ENCODE assay signal across 8 cellular contexts in genomic region chr2:69915050-69915945, GRCh38. TPM values are rescaled to one million over a fixed set of nuclear protein-coding genes. Genes with fewer than 3 reads are reported as not detected.
A peak's percentile ranks its signal among the peaks of the same experiment; 100 is the strongest.
DNase-seq lines count a peak whose midpoint lies in the region; ATAC-seq, FAIRE-seq and TF ChIP-seq lines count a peak whose summit lies in the region.

Gene MXD1, plus strand, starts transcription at chr2:69915109. Its CDS starts 222 bp downstream, at chr2:69915331.

- TF ChIP-seq CTCF in A549 (IDR thresholded peaks at IDR 0.05) (no peak), OCI-LY3 (IDR thresholded peaks at IDR 0.05; ENCODE audit: low read depth, low read length) (no peak), HepG2 (CRISPR knock-in tag; IDR thresholded peaks at IDR 0.05) (peak; percentile 6; the same call in 1 of the 2 replicates), GM10248 (IDR thresholded peaks at IDR 0.05; ENCODE audit: control extremely low read depth, extremely low read depth, low read depth, missing control alignments) (no peak)

- H3K9ac ChIP-seq in OCI-LY3 (ENCODE audit: low read length) (peak within 1 kb of the TSS; percentile 84), HepG2 (ENCODE audit: insufficient read depth, low read depth, low read length) (peak within 1 kb of the TSS; percentile 91)

- 3% methylated on average over 36 of the region's 76 CpGs for WGBS in A549 (ENCODE audit: missing lambda C conversion rate)
- under 1% methylated on average over 22 of the region's 76 CpGs for WGBS in HepG2 (ENCODE audit: low lambda C conversion rate)

- intact Hi-C loops in HepG2 (cut with micrococcal nuclease; ENCODE audit: unreplicated experiment): loop anchor here (5.0 kb wide), 2 partner anchors 52 to 277 kb away; partner anchors contain the start of gene C2orf42

- FAIRE-seq in A549 (lab: Jason Lieb, UNC) (no peak), HepG2 (lab: Jason Lieb, UNC) (no peak)

- H3K27me3 ChIP-seq in OCI-LY3 (ENCODE audit: low read depth, low read length) (peaks cover 15% of the 10 kb centered on the region), HepG2 (ENCODE audit: control insufficient read depth in 1 of 2, insufficient read depth in 2 of 2, low read length in 2 of 2) (no peaks in the 10 kb centered on the region)

- H2AFZ ChIP-seq in OCI-LY3 (ENCODE audit: low read depth, low read length) (peak within 1 kb of the TSS; percentile 60; the same call in 1 of the 2 replicates), HepG2 (ENCODE audit: low read length) (no peak within 1 kb of the TSS)

- DNase-seq in A549 (ENCODE audit: low read depth in 1 of 2, low spot score in 1 of 2): no peak
- peak; percentile 31 for DNase-seq in cerebellar cortex (ENCODE audit: low spot score)
- no peak for DNase-seq in HepG2 (ENCODE audit: low spot score)
- DNase-seq in substantia nigra (lab: John Stamatoyannopoulos, UW): peak in 11 of 49 donors; percentile 32 to 72 (median 41)
- no peak for DNase-seq in Kasumi-1 (lab: John Stamatoyannopoulos, UW)
- DNase-seq in GM10248 (ENCODE audit: extremely low spot score): no peak

- CTCF ChIA-PET in A549 (lab: Yijun Ruan, JAX): interaction anchor here (0.8 to 7.2 kb wide), 18 partner anchors 18 to 387 kb away, joined by 3 to 161 read pairs (median 5); no protein-coding TSS in a partner anchor
- CTCF ChIA-PET in HepG2 (lab: Yijun Ruan, JAX; ENCODE audit: low intra/inter-chr PET ratio, low total read pairs): interaction anchor here (0.9 kb wide), 1 partner anchor 156 kb away, joined by 5 read pairs; no protein-coding TSS in a partner anchor
- CTCF ChIA-PET in GM10248 (lab: Yijun Ruan, JAX): interaction anchor here (0.7 to 6.0 kb wide), 22 partner anchors 8 to 387 kb away, joined by 3 to 68 read pairs (median 4); partner anchors contain the start of genes C2orf42, FAM136A and SNRNP27

- TF ChIP-seq POLR2A in A549 (IDR thresholded peaks at IDR 0.05; ENCODE audit: low read length) (peak; percentile 70), GM10847 (IDR thresholded peaks at IDR 0.05; ENCODE audit: extremely low read depth, insufficient read length) (peak; percentile 73), HepG2 (IDR thresholded peaks at IDR 0.05; ENCODE audit: insufficient read depth in 1 of 2, low read depth in 2 of 2, low read length in 2 of 2) (peak; percentile 89 to 95)

- H3K79me2 ChIP-seq in OCI-LY3 (ENCODE audit: low read length): no peaks in the 10 kb centered on the region
- H3K79me2 ChIP-seq in HepG2 (ENCODE audit: insufficient read depth, low read length): peaks cover 18% of the 10 kb centered on the region

- H3K4me2 ChIP-seq in A549 (peak within 1 kb of the TSS; percentile 92), OCI-LY3 (ENCODE audit: low read length) (peak within 1 kb of the TSS; percentile 85), HepG2 (ENCODE audit: low read depth, low read length) (peak within 1 kb of the TSS; percentile 86)

- BruUV-seq in HepG2 (replicated peaks; lab: Mats Ljungman, UMichigan): no TSS peak

- no peak for TF ChIP-seq EP300 in A549 (IDR thresholded peaks at IDR 0.05)
- no peak for TF ChIP-seq EP300 in HepG2 (IDR thresholded peaks at IDR 0.05; ENCODE audit: low read depth in 2 of 2, low read length in 2 of 2)
- no peak for TF ChIP-seq EP300 in HepG2 (CRISPR knock-in tag; IDR thresholded peaks at IDR 0.05; ENCODE audit: borderline replicate concordance)

- POLR2A ChIA-PET in A549 (lab: Yijun Ruan, JAX): interaction anchor here (0.5 to 4.1 kb wide), 43 partner anchors 8 to 478 kb away, joined by 3 to 87 read pairs (median 5); partner anchors contain the start of genes ANXA4, C2orf42, NFU1 and PCBP1
- POLR2A ChIA-PET in HepG2 (lab: Yijun Ruan, JAX): interaction anchor here (0.5 to 6.5 kb wide), 70 partner anchors 9 to 642 kb away, joined by 3 to 282 read pairs (median 5); partner anchors contain the start of genes AAK1, ANXA4, C2orf42 and FAM136A
- POLR2A ChIA-PET in GM10248 (lab: Yijun Ruan, JAX): interaction anchor here (0.5 to 2.5 kb wide), 26 partner anchors 8 to 382 kb away, joined by 3 to 23 read pairs (median 6); partner anchors contain the start of genes C2orf42, PCBP1, PCYOX1 and SNRPG

- peaks cover 4% of the 10 kb centered on the region for H3K36me3 ChIP-seq in OCI-LY3 (replicated peaks; ENCODE audit: low read depth, low read length)
- H3K36me3 ChIP-seq in HepG2 (replicated peaks in 1 of 2; ENCODE audit: control insufficient read depth in 1 of 2, insufficient read depth in 2 of 2, low read length in 2 of 2): peaks cover 0 to 31% of the 10 kb centered on the region in 2 experiments; a peak in 3 of 5 replicates

- H3K27ac ChIP-seq in A549 (peak within 1 kb of the TSS; percentile 86 to 95), OCI-LY3 (ENCODE audit: low read length) (peak within 1 kb of the TSS; percentile 52), HepG2 (ENCODE audit: extremely low read length, insufficient read depth, low read length) (peak within 1 kb of the TSS; percentile 89), substantia nigra (ENCODE audit: low read depth, low read length, poor library complexity, severe bottlenecking) (peak within 1 kb of the TSS; percentile 99)

- H3K4me1 ChIP-seq in A549 (peaks cover 17% of the 10 kb centered on the region; the same call in 2 of the 3 replicates), OCI-LY3 (ENCODE audit: low read length) (peaks cover 11% of the 10 kb centered on the region), HepG2 (ENCODE audit: insufficient read depth, low read length) (peaks cover 37% of the 10 kb centered on the region)

- no peaks in the 10 kb centered on the region for H3K9me3 ChIP-seq in A549
- no peaks in the 10 kb centered on the region for H3K9me3 ChIP-seq in OCI-LY3 (ENCODE audit: insufficient read depth, low read length)
- H3K9me3 ChIP-seq in HepG2 (ENCODE audit: low read length): no peaks in the 10 kb centered on the region

- ATAC-seq in A549 (peak; percentile 2 to 8; a peak in 5 of 6 replicates), HepG2 (peak; percentile 17)

- TF ChIP-seq RAD21 in A549 (conservative IDR thresholded peaks at IDR 0.05 in 1 of 2, IDR thresholded peaks at IDR 0.05 in 1 of 2) (0 out of 5 replicates have a peak, but pooled peaks of 1 of the 2 experiments have one; percentile 27), HepG2 (CRISPR knock-in tag; IDR thresholded peaks at IDR 0.05) (peak; percentile 62; the same call in 1 of the 2 replicates)

- H4K20me1 ChIP-seq in OCI-LY3 (ENCODE audit: insufficient read depth, low read length) (no peaks in the 10 kb centered on the region), HepG2 (ENCODE audit: insufficient read depth, low read length) (no peaks in the 10 kb centered on the region)

- in situ Hi-C loops in HepG2 (cut with HindIII; ENCODE audit: extremely low pct_ligation_motif_present, low pct_unique_long_range_greater_than_20kb): loop anchor here (5.0 kb wide), 1 partner anchor 152 kb away; no protein-coding TSS in a partner anchor

- peak within 1 kb of the TSS; percentile 73 for H3K4me3 ChIP-seq in A549
- H3K4me3 ChIP-seq in OCI-LY3 (ENCODE audit: low read length): peak within 1 kb of the TSS; percentile 95
- H3K4me3 ChIP-seq in HepG2 (replicated peaks in 1 of 3; ENCODE audit: insufficient read depth in 1 of 3, low read depth in 2 of 3, low read length in 3 of 3): peak within 1 kb of the TSS; percentile 86 to 93 (median 93)

TF ChIP-seq in A549, 52 proteins besides CTCF, POLR2A, EP300 and RAD21 (continues in another document):
- TF ChIP-seq EHF (CRISPR knock-in tag; IDR thresholded peaks at IDR 0.05) (no peak), TFCP2L1 (CRISPR knock-in tag; IDR thresholded peaks at IDR 0.05) (peak; percentile 17; the same call in 1 of the 2 replicates), FOSB (CRISPR knock-in tag; IDR thresholded peaks at IDR 0.05) (no peak), SREBF2 (IDR thresholded peaks at IDR 0.05) (no peak)

TF ChIP-seq in HepG2, 621 proteins besides CTCF, POLR2A, EP300 and RAD21 (continues in another document):
- no peak for TF ChIP-seq ZNF879 (CRISPR knock-in tag; IDR thresholded peaks at IDR 0.05)
- no peak for TF ChIP-seq NR1H2 (CRISPR knock-in tag; IDR thresholded peaks at IDR 0.05; ENCODE audit: borderline replicate concordance, low read depth)
- no peak; the same call in none of the 2 replicates for TF ChIP-seq ZNF616 (CRISPR knock-in tag; IDR thresholded peaks at IDR 0.05; ENCODE audit: low read depth)
- TF ChIP-seq ZNF839 (CRISPR knock-in tag; IDR thresholded peaks at IDR 0.05; ENCODE audit: borderline replicate concordance): no peak
- no peak for TF ChIP-seq MLLT10 (CRISPR knock-in tag; IDR thresholded peaks at IDR 0.05)

RNA-seq across cellular contexts. Expression of gene MXD1, which starts in this region (rescaled TPM):
- polyA plus RNA-seq in A549 (2011; rRNA removed) (7.4 and 8.3 TPM in 2 replicates), A549 (2017; fragmentation: RNase III; extraction: RNeasy Plus Mini Kit Qiagen cat#74134 plus additional on column Dnase treatment) (2.0 to 2.5 TPM (median 2.0 TPM) in 3 replicates), HepG2 (2011; rRNA removed) (12.0 and 14.9 TPM in 2 replicates)
- polyA plus RNA-seq in A549 (2012; cell fraction: cytosol; rRNA removed): 1.8 and 1.9 TPM in 2 replicates
- polyA plus RNA-seq in A549 (2012; cell fraction: nucleus; rRNA removed): 2.6 and 4.1 TPM in 2 replicates
- polyA minus RNA-seq in A549 (2011; rRNA and poly(A)+ RNA removed): 4.3 TPM in 2 replicates
- total RNA-seq in HepG2 (2016; rRNA removed; fragmentation: Illumina TruSeq; extraction: Trizol): 6.4 and 7.7 TPM in 2 replicates
- 0.61 and 2.0 TPM in 2 replicates for total RNA-seq in HepG2 (2016; cell fraction: cytosol; rRNA removed; fragmentation: Illumina TruSeq; extraction: Trizol; ENCODE audit: low read depth)
- 6.1 and 7.8 TPM in 2 replicates for total RNA-seq in HepG2 (2016; cell fraction: insoluble cytoplasmic fraction; rRNA removed; fragmentation: Illumina TruSeq; extraction: Trizol)
- total RNA-seq in HepG2 (2016; cell fraction: membrane; rRNA removed; fragmentation: Illumina TruSeq; extraction: Trizol): 3.1 and 3.6 TPM in 2 replicates
- total RNA-seq in HepG2 (2016; cell fraction: nucleus; rRNA removed; fragmentation: Illumina TruSeq; extraction: Trizol): 11.9 and 13.4 TPM in 2 replicates
- polyA plus RNA-seq in HepG2 (2011; cell fraction: cytosol; rRNA removed): 5.2 and 7.3 TPM in 2 replicates
- polyA plus RNA-seq in HepG2 (2011; cell fraction: nucleus; rRNA removed): 15.4 and 18.9 TPM in 2 replicates
- polyA plus RNA-seq in HepG2 (2012): 6.1 and 8.3 TPM in 2 replicates
- polyA plus RNA-seq in HepG2 (2016; cell fraction: cytosol; fragmentation: Illumina TruSeq; extraction: Trizol; ENCODE audit: low read depth): 0.19 and 0.38 TPM in 2 replicates
- 5.4 and 6.9 TPM in 2 replicates for polyA plus RNA-seq in HepG2 (2016; cell fraction: insoluble cytoplasmic fraction; fragmentation: Illumina TruSeq; extraction: Trizol; ENCODE audit: low read depth)
- polyA plus RNA-seq in HepG2 (2016; cell fraction: membrane; fragmentation: Illumina TruSeq; extraction: Trizol; ENCODE audit: low read depth): 1.2 and 1.5 TPM in 2 replicates
- polyA plus RNA-seq in HepG2 (2016; cell fraction: nucleus; fragmentation: Illumina TruSeq; extraction: Trizol; ENCODE audit: insufficient read depth, low read depth): 14.2 and 17.0 TPM in 2 replicates
- 5.8 and 5.9 TPM in 2 replicates for polyA minus RNA-seq in HepG2 (2011; rRNA and poly(A)+ RNA removed; ENCODE audit: low replicate concordance)
- 7.4 and 8.8 TPM in 2 replicates for polyA minus RNA-seq in HepG2 (2011; cell fraction: cytosol; rRNA and poly(A)+ RNA removed)
- 22.0 and 25.4 TPM in 2 replicates for polyA minus RNA-seq in HepG2 (2011; cell fraction: nucleus; rRNA and poly(A)+ RNA removed)

Comparison
In these comparisons a context has a peak if more than half of its experiments do, and no peak if none do; other contexts are left out.
1. Of the 38 proteins assayed by ChIP-seq in both HepG2 and A549: peak only in HepG2: CTCF, MAX and POLR2AphosphoS2; only in A549: PHF8 and SMC3; in both: KDM5A and POLR2A; in neither: 29; mixed calls (peak in some experiments, not most) for 2.